ENCODE assay signal across 29 cellular contexts in the genomic region with DNA sequence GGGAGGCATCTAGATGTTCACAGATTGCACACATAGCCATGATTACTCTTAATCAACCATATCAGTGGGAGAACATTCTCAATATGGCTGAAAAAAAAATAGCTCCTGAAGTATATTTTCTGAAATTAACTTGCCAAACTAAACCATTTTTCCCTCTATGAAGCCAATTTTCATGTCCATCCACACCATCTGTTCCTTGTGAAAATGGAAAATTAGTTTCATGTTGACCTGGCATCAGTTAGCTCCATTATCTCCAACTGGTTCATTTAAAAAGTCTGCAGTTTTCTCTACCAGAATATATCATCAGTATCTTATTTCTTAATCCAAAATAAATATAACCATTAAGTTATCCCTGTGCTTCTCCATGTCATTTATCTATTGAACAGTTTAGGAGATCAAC.
"Had no signal": no experiment of that assay in that cellular context is flagged by ENCODE, and none has a peak within 500 bp of the region (broad histone marks: within the 10 kb centered on the region; RNA-seq: fewer than 3 reads in every experiment).

No MANE protein-coding gene starts in this region.

- ATAC-seq: natural killer cell; psoas muscle; right cardiac atrium; right lobe of liver; stimulated activated memory B cell treated with anti-CD40 and anti-IgM and Interleukin-4, amounts not matched to agents 10 μg/mL and 1 μg/mL and 100 μg/mL, for 72 hours; stimulated activated naive CD8-positive, alpha-beta T cell treated with anti-CD3 and anti-CD28 coated beads, Interleukin-15, amount 100 ng/mL, for 72 hours; stimulated activated naive CD8-positive, alpha-beta T cell treated with anti-CD3 and anti-CD28 coated beads, Interleukin-15, Interleukin-2, amounts not matched to agents 100 U/mL and 50 U/mL, for 24 hours; upper lobe of right lung had no signal

- H3K9me3 ChIP-seq: ovary, psoas muscle, right lobe of liver, sigmoid colon, suprapubic skin, testis, tibial artery, upper lobe of right lung, uterus had no signal

- H3K4me1 Mint-ChIP-seq: natural killer cell; nephron; neural progenitor cell; stimulated activated memory B cell treated with anti-CD40 and anti-IgM and Interleukin-4, amounts not matched to agents 10 μg/mL and 1 μg/mL and 100 μg/mL, for 72 hours; stimulated activated naive CD8-positive, alpha-beta T cell treated with anti-CD3 and anti-CD28 coated beads, Interleukin-15, amount 100 ng/mL, for 72 hours had no signal

- H3K36me3 Mint-ChIP-seq: neural progenitor cell; stimulated activated memory B cell treated with anti-CD40 and anti-IgM and Interleukin-4, amounts not matched to agents 10 μg/mL and 1 μg/mL and 100 μg/mL, for 72 hours; type B pancreatic cell had no signal

- H3K79me2 ChIP-seq: parathyroid adenoma had no signal

- H3K27me3 ChIP-seq: neural progenitor cell, ovary, right lobe of liver, sigmoid colon, suprapubic skin, testis, tibial artery, transverse colon, upper lobe of right lung, uterus had no signal

- H3K27ac Mint-ChIP-seq: natural killer cell; nephron; neural progenitor cell; progenitor cell of endocrine pancreas; stimulated activated memory B cell treated with anti-CD40 and anti-IgM and Interleukin-4, amounts not matched to agents 10 μg/mL and 1 μg/mL and 100 μg/mL, for 72 hours; stimulated activated naive CD8-positive, alpha-beta T cell treated with anti-CD3 and anti-CD28 coated beads, Interleukin-15, amount 100 ng/mL, for 72 hours; type B pancreatic cell had no signal

- H3K4me1 ChIP-seq: neural progenitor cell, parathyroid adenoma, psoas muscle, right lobe of liver, sigmoid colon, suprapubic skin, testis, tibial artery, transverse colon, upper lobe of right lung, uterus had no signal

- H3K27ac ChIP-seq: neural progenitor cell, ovary, parathyroid adenoma, psoas muscle, right lobe of liver, sigmoid colon, suprapubic skin, testis, tibial artery, transverse colon, upper lobe of right lung, uterus had no signal

- H2AFZ ChIP-seq: neural progenitor cell, parathyroid adenoma had no signal

- H3K4me2 ChIP-seq: neural progenitor cell had no signal

- H3K36me3 ChIP-seq: neural progenitor cell, ovary, right lobe of liver, sigmoid colon, suprapubic skin, tibial artery, transverse colon, upper lobe of right lung, uterus had no signal

- DNase-seq: natural killer cell; occipital lobe; ovary; posterior cingulate gyrus; psoas muscle; right cardiac atrium; right lobe of liver; sigmoid colon; small intestine; stimulated activated CD4-positive, alpha-beta T cell treated with anti-CD3 and anti-CD28 coated beads, Interleukin-15, amount 100 ng/mL, for 24 hours; stimulated activated CD4-positive, alpha-beta T cell treated with anti-CD3 and anti-CD28 coated beads, Interleukin-2, amount 100 ng/mL, for 24 hours; stimulated activated CD4-positive, alpha-beta T cell treated with anti-CD3 and anti-CD28 coated beads, Interleukin-2, amount 100 ng/mL, for 48 hours; stimulated activated CD4-positive, alpha-beta T cell treated with anti-CD3 and anti-CD28 coated beads, Interleukin-4, amount 100 ng/mL, for 24 hours; stimulated activated naive CD4-positive, alpha-beta T cell; stimulated activated naive CD8-positive, alpha-beta T cell treated with anti-CD3 and anti-CD28 coated beads, Interleukin-15, amount 100 ng/mL, for 72 hours; stimulated activated naive CD8-positive, alpha-beta T cell treated with anti-CD3 and anti-CD28 coated beads, Interleukin-15, Interleukin-2, amounts not matched to agents 100 U/mL and 50 U/mL, for 24 hours; substantia nigra; testis; tibial artery; transverse colon; upper lobe of right lung; uterus had no signal

- H3K4me3 Mint-ChIP-seq: natural killer cell; nephron; neural progenitor cell; stimulated activated memory B cell treated with anti-CD40 and anti-IgM and Interleukin-4, amounts not matched to agents 10 μg/mL and 1 μg/mL and 100 μg/mL, for 72 hours; stimulated activated naive CD8-positive, alpha-beta T cell treated with anti-CD3 and anti-CD28 coated beads, Interleukin-15, amount 100 ng/mL, for 72 hours; type B pancreatic cell had no signal

- H3K9me3 Mint-ChIP-seq: nephron, neural progenitor cell, type B pancreatic cell had no signal

- H3K4me3 ChIP-seq: neural progenitor cell, ovary, psoas muscle, right lobe of liver, sigmoid colon, suprapubic skin, testis, tibial artery, transverse colon, upper lobe of right lung, uterus had no signal
